In genomic region chr4:39635023-39635422, GRCh38 we compare ENCODE assay signal across 13 cellular contexts. TPM values are rescaled to one million over a fixed set of nuclear protein-coding genes. Genes with fewer than 3 reads are reported as not detected.
A peak's percentile ranks its signal among the peaks of the same experiment; 100 is the strongest.
DNase-seq lines count a peak whose midpoint lies in the region; ATAC-seq, FAIRE-seq and TF ChIP-seq lines count a peak whose summit lies in the region.
"Had no signal": no experiment of that assay in that cellular context is flagged by ENCODE, and none has a peak within 500 bp of the region (broad histone marks: within the 10 kb centered on the region; RNA-seq: fewer than 3 reads in every experiment).

No MANE protein-coding gene starts in this region.

- peak overlapping the region; percentile 61 for H4K5ac ChIP-seq in H1 (ENCODE audit: insufficient read length, low read depth, low read length)
- no peak overlapping the region for H4K5ac ChIP-seq in mesendoderm (ENCODE audit: low read length)

- H3K23ac ChIP-seq in H1 (ENCODE audit: insufficient read length): no peak overlapping the region
- H3K23ac ChIP-seq in mesendoderm (ENCODE audit: low read length): no peak overlapping the region

- H3K36me3 ChIP-seq in H1 (ENCODE audit: control insufficient read depth in 2 of 4, insufficient read depth in 4 of 4, low read length in 3 of 4) (peaks cover 0 to 5% (median 0%) of the 10 kb centered on the region in 4 experiments; a peak in 1 of 8 replicates), mesendoderm (ENCODE audit: control insufficient read depth, insufficient read depth, low read length) (no peaks in the 10 kb centered on the region)
- H3K36me3 ChIP-seq: brain microvascular endothelial cell had no signal

- peak; percentile 71 for FAIRE-seq in H1 (lab: Jason Lieb, UNC)

- H3K27ac Mint-ChIP-seq in activated naive CD8-positive, alpha-beta T cell: peak overlapping the region; percentile 29
- no peak overlapping the region for H3K27ac Mint-ChIP-seq in activated naive CD8-positive, alpha-beta T cell treated with anti-CD3 and anti-CD28 coated beads for 36 hours

- H3K56ac ChIP-seq in H1 (replicated peaks; ENCODE audit: insufficient read length, low read depth, low read length) (no peak overlapping the region), mesendoderm (ENCODE audit: low read length) (no peak overlapping the region)

- H3K79me1 ChIP-seq in H1 (ENCODE audit: low read depth, low read length) (no peaks in the 10 kb centered on the region; the same call in 1 of the 2 replicates), mesendoderm (ENCODE audit: low read length) (no peaks in the 10 kb centered on the region)

- no peaks in the 10 kb centered on the region for H4K20me1 ChIP-seq in H1 (replicated peaks in 1 of 2; ENCODE audit: control insufficient read depth in 1 of 2, insufficient read depth in 2 of 2, low read length in 2 of 2)

- POLR2A ChIA-PET in H1 (lab: Charles Lee; ENCODE audit: partially characterized antibody): interaction anchor here (0.7 to 1.7 kb wide), 7 partner anchors 10 to 406 kb away, joined by 3 to 6 read pairs (median 4); partner anchors contain the start of gene UBE2K

- TF ChIP-seq POLR2A in H1 (IDR thresholded peaks at IDR 0.05; ENCODE audit: control extremely low read depth in 1 of 2, low read depth in 2 of 2, low read length in 2 of 2): peak; percentile 39 to 56

- H3K27me3 Mint-ChIP-seq in activated naive CD8-positive, alpha-beta T cell: no peaks in the 10 kb centered on the region
- no peaks in the 10 kb centered on the region for H3K27me3 Mint-ChIP-seq in activated naive CD8-positive, alpha-beta T cell treated with anti-CD3 and anti-CD28 coated beads for 36 hours

- H3K4me1 ChIP-seq in H1 (replicated peaks in 1 of 4; ENCODE audit: control insufficient read depth in 3 of 4, insufficient read depth in 4 of 4, low read length in 3 of 4) (peaks cover 2 to 22% (median 11%) of the 10 kb centered on the region in 4 experiments; a peak in 6 of 7 replicates), mesendoderm (ENCODE audit: control insufficient read depth, low read depth, low read length) (peaks cover 5% of the 10 kb centered on the region)

- H3K14ac ChIP-seq in H1 (ENCODE audit: insufficient read length): no peak overlapping the region

- no peak overlapping the region for H4K91ac ChIP-seq in H1 (replicated peaks; ENCODE audit: insufficient read length, low read length)

- H3K9me3 ChIP-seq in H1 (ENCODE audit: insufficient read depth in 2 of 2, low read depth in 1 of 2, low read length in 1 of 2): no peaks in the 10 kb centered on the region

- no peak overlapping the region for H2BK12ac ChIP-seq in H1 (ENCODE audit: low read depth, low read length)

- peaks cover 0 to 42% of the 10 kb centered on the region in 2 experiments; a peak in 3 of 4 replicates for H3K79me2 ChIP-seq in H1 (ENCODE audit: control insufficient read depth in 1 of 2, insufficient read depth in 2 of 2, low read length in 2 of 2)
- no peaks in the 10 kb centered on the region for H3K79me2 ChIP-seq in mesendoderm (ENCODE audit: control insufficient read depth, insufficient read depth, low read length)

- CTCF ChIA-PET in H1 (lab: Charles Lee; ENCODE audit: partially characterized antibody): interaction anchor here (0.7 to 0.8 kb wide), 2 partner anchors 43 to 47 kb away, joined by 3 to 4 read pairs; no protein-coding TSS in a partner anchor

- 4% methylated on average over 1 of the region's 1 CpG; no CpG with 5 or more reads in 1 of the 2 experiments for WGBS in H1 (ENCODE audit: extremely low coverage in 1 of 2, insufficient coverage in 1 of 2, insufficient read length in 1 of 2, insufficient replicate concordance in 2 of 2, low coverage in 1 of 2, low lambda C conversion rate in 2 of 2, missing lambda C conversion rate in 1 of 2), 2 experiments
- no CpG with 5 or more reads among the region's 1 CpG for WGBS in mesendoderm (ENCODE audit: extremely low coverage, insufficient coverage, low lambda C conversion rate)

- H3K18ac ChIP-seq in H1 (ENCODE audit: extremely low read depth, low read length) (peak overlapping the region; percentile 17; the same call in 1 of the 2 replicates), mesendoderm (ENCODE audit: low read length) (no peak overlapping the region)

- peaks cover 39% of the 10 kb centered on the region for H3K4me1 Mint-ChIP-seq in activated naive CD8-positive, alpha-beta T cell (ENCODE audit: low read depth)
- H3K4me1 Mint-ChIP-seq in activated naive CD8-positive, alpha-beta T cell treated with anti-CD3 and anti-CD28 coated beads for 36 hours: peaks cover 39% of the 10 kb centered on the region

- no peak overlapping the region for H3K4me3 Mint-ChIP-seq in activated naive CD8-positive, alpha-beta T cell
- no peak overlapping the region for H3K4me3 Mint-ChIP-seq in activated naive CD8-positive, alpha-beta T cell treated with anti-CD3 and anti-CD28 coated beads for 36 hours

- H3K4me2 ChIP-seq in H1 (ENCODE audit: insufficient read depth in 1 of 2, low read depth in 2 of 2, low read length in 2 of 2): peak overlapping the region; percentile 55 to 72
- no peak overlapping the region for H3K4me2 ChIP-seq in mesendoderm (ENCODE audit: low read length)

- no peaks in the 10 kb centered on the region for H3K36me3 Mint-ChIP-seq in activated naive CD8-positive, alpha-beta T cell
- no peaks in the 10 kb centered on the region for H3K36me3 Mint-ChIP-seq in activated naive CD8-positive, alpha-beta T cell treated with anti-CD3 and anti-CD28 coated beads for 36 hours

- H3K4ac ChIP-seq in H1 (replicated peaks; ENCODE audit: insufficient read length, low read depth, low read length) (no peak overlapping the region), mesendoderm (ENCODE audit: low read depth, low read length) (no peak overlapping the region)

- H4K8ac ChIP-seq in H1 (ENCODE audit: extremely low read depth, insufficient read depth, low read length) (no peak overlapping the region), mesendoderm (ENCODE audit: low read depth, low read length) (no peak overlapping the region)

- no peaks in the 10 kb centered on the region for H3K9me3 Mint-ChIP-seq in activated naive CD8-positive, alpha-beta T cell (ENCODE audit: low read depth)
- H3K9me3 Mint-ChIP-seq in activated naive CD8-positive, alpha-beta T cell treated with anti-CD3 and anti-CD28 coated beads for 36 hours: no peaks in the 10 kb centered on the region

- H2BK5ac ChIP-seq in H1 (ENCODE audit: low read depth, low read length): peak overlapping the region; percentile 14; the same call in 1 of the 2 replicates
- H2BK5ac ChIP-seq in mesendoderm (ENCODE audit: low read length): no peak overlapping the region

- no peak for ATAC-seq in HG03439 (IDR thresholded peaks at IDR 0.05; ENCODE audit: unreplicated experiment)
- ATAC-seq in HG02973 (IDR thresholded peaks at IDR 0.05; ENCODE audit: unreplicated experiment): no peak
- ATAC-seq: foreskin keratinocyte had no signal

- no peak overlapping the region for H2AK5ac ChIP-seq in H1 (ENCODE audit: low read depth, low read length)
- no peak overlapping the region for H2AK5ac ChIP-seq in mesendoderm (ENCODE audit: low read length)

- no peak overlapping the region; a peak in 1 of 7 replicates for H3K9ac ChIP-seq in H1 (replicated peaks in 1 of 4; ENCODE audit: extremely low read depth in 1 of 4, low read depth in 3 of 4, low read length in 3 of 4)
- no peak overlapping the region for H3K9ac ChIP-seq in mesendoderm (ENCODE audit: low read length)

- H2AFZ ChIP-seq in H1 (ENCODE audit: low read length): no peak overlapping the region

- H2BK20ac ChIP-seq in H1 (ENCODE audit: low read length): no peak overlapping the region

- TF ChIP-seq EP300 in H1 (IDR thresholded peaks at IDR 0.05; ENCODE audit: borderline replicate concordance in 1 of 2, low read depth in 2 of 2, low read length in 2 of 2): no peak

- no peak for TF ChIP-seq CTCF in H1 (IDR thresholded peaks at IDR 0.05; ENCODE audit: control extremely low read depth in 1 of 3, insufficient read depth in 1 of 3, low read depth in 1 of 3, low read length in 3 of 3)

- peak overlapping the region; percentile 32; the same call in 1 of the 2 replicates for H3K27ac ChIP-seq in H1 (ENCODE audit: low read depth, low read length)
- H3K27ac ChIP-seq in mesendoderm (ENCODE audit: low read depth, low read length): no peak overlapping the region
- H3K27ac ChIP-seq: brain microvascular endothelial cell, foreskin keratinocyte had no signal

- H3K27me3 ChIP-seq in H1 (replicated peaks in 1 of 4; ENCODE audit: control insufficient read depth in 3 of 4, extremely low read depth in 1 of 4, insufficient read depth in 3 of 4, low read length in 3 of 4) (no peaks in the 10 kb centered on the region), mesendoderm (ENCODE audit: insufficient read depth, low read length, poor library complexity) (no peaks in the 10 kb centered on the region)
- H3K27me3 ChIP-seq: brain microvascular endothelial cell, foreskin keratinocyte had no signal

- no peak overlapping the region for H2BK15ac ChIP-seq in H1 (ENCODE audit: low read length)
- no peak overlapping the region for H2BK15ac ChIP-seq in mesendoderm (replicated peaks; ENCODE audit: low read depth)

- peaks cover 4% of the 10 kb centered on the region; the same call in 1 of the 2 replicates for H3K23me2 ChIP-seq in H1 (ENCODE audit: low read depth, low read length)

- TF ChIP-seq RAD21 in H1 (IDR thresholded peaks at IDR 0.05 in 1 of 2, conservative IDR thresholded peaks at IDR 0.05 in 1 of 2; ENCODE audit: low read depth in 2 of 2, low read length in 2 of 2): 0 out of 4 replicates have a peak, but pooled peaks of 1 of the 2 experiments have one; percentile 4

- H3K4me3 ChIP-seq in H1 (ENCODE audit: extremely low read depth in 1 of 4, insufficient read depth in 2 of 4, low read depth in 3 of 4, low read length in 4 of 4): peak overlapping the region in 3 of 4 experiments; percentile 1 to 43 (median 2); a peak in 4 of 8 replicates
- no peak overlapping the region for H3K4me3 ChIP-seq in mesendoderm (ENCODE audit: low read length)

- no peak for DNase-seq in activated naive CD8-positive, alpha-beta T cell treated with anti-CD3 and anti-CD28 coated beads for 36 hours
- no peak for DNase-seq in H1 (ENCODE audit: low read depth in 1 of 2, low spot score in 2 of 2)
- peak; percentile 92 for DNase-seq in mesendoderm
- DNase-seq in activated CD4-positive, CD25-positive, alpha-beta regulatory T cell (lab: John Stamatoyannopoulos, UW): no peak
- DNase-seq in KG1 (lab: John Stamatoyannopoulos, UW): no peak
- DNase-seq: brain microvascular endothelial cell, KBM-7, NCI-H2107, OCI-M1 had no signal

- no peak overlapping the region for H2BK120ac ChIP-seq in H1 (replicated peaks; ENCODE audit: low read depth, low read length)
- no peak overlapping the region for H2BK120ac ChIP-seq in mesendoderm (ENCODE audit: low read depth, low read length)

RNA-seq across cellular contexts. Expression of gene SMIM14, which starts 3.6 kb away (rescaled TPM):
- total RNA-seq in activated naive CD8-positive, alpha-beta T cell treated with anti-CD3 and anti-CD28 coated beads for 36 hours: under 1 TPM; 0.36 to 0.62 TPM
- total RNA-seq in H1 (2021; fragmentation: NEBNext Ultra II Directional; extraction: Animal tissue kit (Norgen Biotek cat#: 25700)): 26.6 and 29.1 TPM in 2 replicates
- 22.6 and 31.0 TPM in 2 replicates for polyA plus RNA-seq in H1 (2011; rRNA removed)
- 35.2 TPM for polyA plus RNA-seq in H1 (2011; cell fraction: cytosol; rRNA removed)
- polyA plus RNA-seq in H1 (2011; cell fraction: nucleus; rRNA removed): 10.7 TPM
- 22.4 to 33.7 TPM (median 24.5 TPM) in 4 replicates for polyA plus RNA-seq in H1 (2012, experiment 1 of 2)
- 4.1 TPM for polyA plus RNA-seq in H1 (2012, experiment 2 of 2)
- 9.0 TPM for polyA plus RNA-seq in H1 (2013, experiment 1 of 2)
- 8.0 TPM for polyA plus RNA-seq in H1 (2013, experiment 2 of 2)
- 49.5 and 73.5 TPM in 2 replicates for polyA minus RNA-seq in H1 (2011; rRNA and poly(A)+ RNA removed)
- polyA minus RNA-seq in H1 (2011; cell fraction: cytosol; rRNA and poly(A)+ RNA removed): 15.8 TPM
- 15.2 TPM for polyA minus RNA-seq in H1 (2011; cell fraction: nucleus; rRNA and poly(A)+ RNA removed)
- 10.2 TPM for polyA plus RNA-seq in mesendoderm (2013, experiment 1 of 2)
- polyA plus RNA-seq in mesendoderm (2013, experiment 2 of 2): 10.0 TPM

Comparison
In these comparisons a context has a peak if more than half of its experiments do, and no peak if none do; other contexts are left out.
1. RNA of gene SMIM14, which starts 3.6 kb away (total RNA-seq): 26.6 to 29.1 TPM in H1; 0.36 to 0.62 TPM in activated naive CD8-positive, alpha-beta T cell treated with anti-CD3 and anti-CD28 coated beads for 36 hours; every median in the first group is over 10 times any median in the second.